In genomic region chr6:42564496-42564890, GRCh38 we compare ENCODE assay signal across 1 cellular context.
A peak's percentile ranks its signal among the peaks of the same experiment; 100 is the strongest.
TF ChIP-seq lines count a peak whose summit lies in the region.

No MANE protein-coding gene starts in this region.

TF ChIP-seq in K562, 482 proteins besides CTCF, POLR2A, EP300 and RAD21 (continued from another document):
- TF ChIP-seq, protein P1, sequence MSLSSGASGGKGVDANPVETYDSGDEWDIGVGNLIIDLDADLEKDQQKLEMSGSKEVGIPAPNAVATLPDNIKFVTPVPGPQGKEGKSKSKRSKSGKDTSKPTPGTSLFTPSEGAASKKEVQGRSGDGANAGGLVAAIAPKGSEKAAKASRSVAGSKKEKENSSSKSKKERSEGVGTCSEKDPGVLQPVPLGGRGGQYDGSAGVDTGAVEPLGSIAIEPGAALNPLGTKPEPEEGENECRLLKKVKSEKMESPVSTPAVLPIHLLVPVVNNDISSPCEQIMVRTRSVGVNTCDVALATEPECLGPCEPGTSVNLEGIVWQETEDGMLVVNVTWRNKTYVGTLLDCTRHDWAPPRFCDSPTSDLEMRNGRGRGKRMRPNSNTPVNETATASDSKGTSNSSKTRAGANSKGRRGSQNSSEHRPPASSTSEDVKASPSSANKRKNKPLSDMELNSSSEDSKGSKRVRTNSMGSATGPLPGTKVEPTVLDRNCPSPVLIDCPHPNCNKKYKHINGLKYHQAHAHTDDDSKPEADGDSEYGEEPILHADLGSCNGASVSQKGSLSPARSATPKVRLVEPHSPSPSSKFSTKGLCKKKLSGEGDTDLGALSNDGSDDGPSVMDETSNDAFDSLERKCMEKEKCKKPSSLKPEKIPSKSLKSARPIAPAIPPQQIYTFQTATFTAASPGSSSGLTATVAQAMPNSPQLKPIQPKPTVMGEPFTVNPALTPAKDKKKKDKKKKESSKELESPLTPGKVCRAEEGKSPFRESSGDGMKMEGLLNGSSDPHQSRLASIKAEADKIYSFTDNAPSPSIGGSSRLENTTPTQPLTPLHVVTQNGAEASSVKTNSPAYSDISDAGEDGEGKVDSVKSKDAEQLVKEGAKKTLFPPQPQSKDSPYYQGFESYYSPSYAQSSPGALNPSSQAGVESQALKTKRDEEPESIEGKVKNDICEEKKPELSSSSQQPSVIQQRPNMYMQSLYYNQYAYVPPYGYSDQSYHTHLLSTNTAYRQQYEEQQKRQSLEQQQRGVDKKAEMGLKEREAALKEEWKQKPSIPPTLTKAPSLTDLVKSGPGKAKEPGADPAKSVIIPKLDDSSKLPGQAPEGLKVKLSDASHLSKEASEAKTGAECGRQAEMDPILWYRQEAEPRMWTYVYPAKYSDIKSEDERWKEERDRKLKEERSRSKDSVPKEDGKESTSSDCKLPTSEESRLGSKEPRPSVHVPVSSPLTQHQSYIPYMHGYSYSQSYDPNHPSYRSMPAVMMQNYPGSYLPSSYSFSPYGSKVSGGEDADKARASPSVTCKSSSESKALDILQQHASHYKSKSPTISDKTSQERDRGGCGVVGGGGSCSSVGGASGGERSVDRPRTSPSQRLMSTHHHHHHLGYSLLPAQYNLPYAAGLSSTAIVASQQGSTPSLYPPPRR (CRISPR knock-in tag; IDR thresholded peaks at IDR 0.05; ENCODE audit: borderline replicate concordance): 0 out of 2 replicates have a peak, but pooled peaks have one; percentile 40
- TF ChIP-seq HOXB6 (CRISPR knock-in tag; IDR thresholded peaks at IDR 0.05; ENCODE audit: borderline replicate concordance) (no peak), TSHZ1 (CRISPR knock-in tag; IDR thresholded peaks at IDR 0.05) (no peak), CCNT2 (IDR thresholded peaks at IDR 0.05; ENCODE audit: borderline replicate concordance, extremely low read depth, insufficient read length, low read depth, low read length) (peak; percentile 9), CHD1 (IDR thresholded peaks at IDR 0.05; ENCODE audit: low read length) (peak; percentile 22), PRPF4 (IDR thresholded peaks at IDR 0.05; ENCODE audit: insufficient read depth, low read depth, low read length, poor library complexity, severe bottlenecking) (peak; percentile 43), KAT7 (CRISPR knock-in tag; IDR thresholded peaks at IDR 0.05; ENCODE audit: borderline replicate concordance) (peak; percentile 88; the same call in 1 of the 2 replicates), RBBP5 (IDR thresholded peaks at IDR 0.05; ENCODE audit: borderline replicate concordance, insufficient read depth, low read length, poor library complexity, severe bottlenecking) (peak; percentile 71), XRCC5 (IDR thresholded peaks at IDR 0.05; ENCODE audit: low read depth, low read length) (0 out of 2 replicates have a peak, but pooled peaks have one; percentile 5), SMAD4 (CRISPR knock-in tag; conservative IDR thresholded peaks at IDR 0.05) (no peak), FOSL1 (tag; conservative IDR thresholded peaks at IDR 0.05) (peak; percentile 25; the same call in 1 of the 2 replicates), SIN3A (IDR thresholded peaks at IDR 0.05; ENCODE audit: borderline replicate concordance in 2 of 2, control insufficient read depth in 1 of 2, low read depth in 2 of 2, low read length in 2 of 2) (0 out of 4 replicates have a peak, but pooled peaks of 1 of the 2 experiments have one; percentile 27), ZNF277 (CRISPR knock-in tag; IDR thresholded peaks at IDR 0.05; ENCODE audit: borderline replicate concordance) (peak; percentile 10; the same call in 1 of the 2 replicates), NR3C1 (CRISPR knock-in tag; IDR thresholded peaks at IDR 0.05) (0 out of 2 replicates have a peak, but pooled peaks have one; percentile 3)
- TF ChIP-seq, protein P2, sequence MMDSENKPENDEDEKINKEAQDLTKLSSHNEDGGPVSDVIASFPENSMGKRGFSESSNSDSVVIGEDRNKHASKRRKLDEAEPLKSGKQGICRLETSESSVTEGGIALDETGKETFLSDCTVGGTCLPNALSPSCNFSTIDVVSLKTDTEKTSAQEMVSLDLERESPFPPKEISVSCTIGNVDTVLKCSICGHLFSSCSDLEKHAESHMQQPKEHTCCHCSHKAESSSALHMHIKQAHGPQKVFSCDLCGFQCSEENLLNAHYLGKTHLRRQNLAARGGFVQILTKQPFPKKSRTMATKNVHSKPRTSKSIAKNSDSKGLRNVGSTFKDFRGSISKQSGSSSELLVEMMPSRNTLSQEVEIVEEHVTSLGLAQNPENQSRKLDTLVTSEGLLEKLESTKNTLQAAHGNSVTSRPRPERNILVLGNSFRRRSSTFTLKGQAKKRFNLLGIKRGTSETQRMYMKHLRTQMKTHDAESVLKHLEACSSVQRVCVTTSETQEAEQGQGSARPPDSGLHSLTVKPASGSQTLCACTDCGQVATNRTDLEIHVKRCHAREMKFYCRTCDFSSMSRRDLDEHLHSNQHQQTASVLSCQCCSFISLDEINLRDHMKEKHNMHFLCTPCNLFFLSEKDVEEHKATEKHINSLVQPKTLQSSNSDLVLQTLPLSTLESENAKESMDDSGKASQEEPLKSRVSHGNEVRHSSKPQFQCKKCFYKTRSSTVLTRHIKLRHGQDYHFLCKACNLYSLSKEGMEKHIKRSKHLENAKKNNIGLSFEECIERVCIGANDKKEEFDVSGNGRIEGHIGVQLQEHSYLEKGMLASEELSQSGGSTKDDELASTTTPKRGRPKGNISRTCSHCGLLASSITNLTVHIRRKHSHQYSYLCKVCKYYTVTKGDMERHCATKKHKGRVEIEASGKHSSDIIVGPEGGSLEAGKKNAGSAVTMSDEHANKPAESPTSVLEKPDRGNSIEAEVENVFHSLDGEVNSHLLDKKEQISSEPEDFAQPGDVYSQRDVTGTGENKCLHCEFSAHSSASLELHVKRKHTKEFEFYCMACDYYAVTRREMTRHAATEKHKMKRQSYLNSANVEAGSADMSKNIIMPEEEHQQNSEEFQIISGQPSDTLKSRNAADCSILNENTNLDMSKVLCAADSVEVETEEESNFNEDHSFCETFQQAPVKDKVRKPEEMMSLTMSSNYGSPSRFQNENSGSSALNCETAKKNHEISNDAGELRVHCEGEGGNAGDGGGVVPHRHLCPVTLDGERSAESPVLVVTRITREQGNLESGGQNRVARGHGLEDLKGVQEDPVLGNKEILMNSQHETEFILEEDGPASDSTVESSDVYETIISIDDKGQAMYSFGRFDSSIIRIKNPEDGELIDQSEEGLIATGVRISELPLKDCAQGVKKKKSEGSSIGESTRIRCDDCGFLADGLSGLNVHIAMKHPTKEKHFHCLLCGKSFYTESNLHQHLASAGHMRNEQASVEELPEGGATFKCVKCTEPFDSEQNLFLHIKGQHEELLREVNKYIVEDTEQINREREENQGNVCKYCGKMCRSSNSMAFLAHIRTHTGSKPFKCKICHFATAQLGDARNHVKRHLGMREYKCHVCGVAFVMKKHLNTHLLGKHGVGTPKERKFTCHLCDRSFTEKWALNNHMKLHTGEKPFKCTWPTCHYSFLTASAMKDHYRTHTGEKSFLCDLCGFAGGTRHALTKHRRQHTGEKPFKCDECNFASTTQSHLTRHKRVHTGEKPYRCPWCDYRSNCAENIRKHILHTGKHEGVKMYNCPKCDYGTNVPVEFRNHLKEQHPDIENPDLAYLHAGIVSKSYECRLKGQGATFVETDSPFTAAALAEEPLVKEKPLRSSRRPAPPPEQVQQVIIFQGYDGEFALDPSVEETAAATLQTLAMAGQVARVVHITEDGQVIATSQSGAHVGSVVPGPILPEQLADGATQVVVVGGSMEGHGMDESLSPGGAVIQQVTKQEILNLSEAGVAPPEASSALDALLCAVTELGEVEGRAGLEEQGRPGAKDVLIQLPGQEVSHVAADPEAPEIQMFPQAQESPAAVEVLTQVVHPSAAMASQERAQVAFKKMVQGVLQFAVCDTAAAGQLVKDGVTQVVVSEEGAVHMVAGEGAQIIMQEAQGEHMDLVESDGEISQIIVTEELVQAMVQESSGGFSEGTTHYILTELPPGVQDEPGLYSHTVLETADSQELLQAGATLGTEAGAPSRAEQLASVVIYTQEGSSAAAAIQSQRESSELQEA (IDR thresholded peaks at IDR 0.05; ENCODE audit: low read depth): no peak
